ENCODE assay signal across 30 cellular contexts in genomic region chr16:65634833-65635232, GRCh38.
"Had no signal": no experiment of that assay in that cellular context is flagged by ENCODE, and none has a peak within 500 bp of the region (broad histone marks: within the 10 kb centered on the region; RNA-seq: fewer than 3 reads in every experiment).

No MANE protein-coding gene starts in this region.

- H3K9me3 ChIP-seq: ascending aorta, SJSA1, SK-N-SH had no signal

- H3K36me3 ChIP-seq: ascending aorta, cardiac muscle cell, SJSA1 had no signal

- H3K27ac ChIP-seq: ascending aorta, cardiac muscle cell, SJSA1, VCaP had no signal

- H3K4me3 ChIP-seq: ascending aorta, cardiac muscle cell, SJSA1 had no signal

- ATAC-seq: activated CD8-positive, alpha-beta memory T cell treated with anti-CD3 and anti-CD28 coated beads, Interleukin-2, amount 10 ng/mL, durations not matched to agents 7 days and 5 days; activated T-cell treated with anti-CD3 and anti-CD28 coated beads, Interleukin-2, amount 50 U/mL, for 72 hours; Panc1 had no signal

- DNase-seq: activated CD4-positive, alpha-beta memory T cell treated with anti-CD3 and anti-CD28 coated beads, Interleukin-2, amount 10 ng/mL, durations not matched to agents 7 days and 5 days; activated CD4-positive, alpha-beta T cell treated with anti-CD3 and anti-CD28 coated beads for 1 hour; activated CD4-positive, alpha-beta T cell treated with anti-CD3 and anti-CD28 coated beads for 48 hours; activated CD4-positive, CD25-positive, alpha-beta regulatory T cell; activated CD8-positive, alpha-beta memory T cell treated with anti-CD3 and anti-CD28 coated beads for 24 hours; activated CD8-positive, alpha-beta memory T cell treated with anti-CD3 and anti-CD28 coated beads, Interleukin-2, amount 10 ng/mL, durations not matched to agents 7 days and 5 days; activated CD8-positive, alpha-beta memory T cell treated with anti-CD3 and anti-CD28 coated beads, Interleukin-2, amount 50 U/mL, for 48 hours; activated gamma-delta T cell; activated naive CD4-positive, alpha-beta T cell treated with Interleukin-2 at 50 U/mL for 16 hours; activated naive CD8-positive, alpha-beta T cell treated with anti-CD3 and anti-CD28 coated beads, Interleukin-2, amount 10 ng/mL, durations not matched to agents 7 days and 5 days; activated T-cell treated with anti-CD3 and anti-CD28 coated beads, Interleukin-2, amount 50 U/mL, for 72 hours; amygdala; NCI-H1092 treated with DMSO at 0.1 percent for 48 hours; NCI-H1417; NCI-H146; NCI-H187; NCI-H2081; NCI-H2171 treated with DMSO at 0.1 percent for 48 hours; NCI-H446 treated with DMSO at 0.1 percent for 48 hours; NCI-H524; NCI-H69; NCI-H82; RPMI8226; SHP77 treated with DMSO at 0.1 percent for 48 hours had no signal

- H3K4me1 ChIP-seq: ascending aorta, SJSA1 had no signal

- H3K27me3 ChIP-seq: ascending aorta, cardiac muscle cell had no signal
